Comparison of ENCODE assay signal across 17 cellular contexts in the genomic region with DNA sequence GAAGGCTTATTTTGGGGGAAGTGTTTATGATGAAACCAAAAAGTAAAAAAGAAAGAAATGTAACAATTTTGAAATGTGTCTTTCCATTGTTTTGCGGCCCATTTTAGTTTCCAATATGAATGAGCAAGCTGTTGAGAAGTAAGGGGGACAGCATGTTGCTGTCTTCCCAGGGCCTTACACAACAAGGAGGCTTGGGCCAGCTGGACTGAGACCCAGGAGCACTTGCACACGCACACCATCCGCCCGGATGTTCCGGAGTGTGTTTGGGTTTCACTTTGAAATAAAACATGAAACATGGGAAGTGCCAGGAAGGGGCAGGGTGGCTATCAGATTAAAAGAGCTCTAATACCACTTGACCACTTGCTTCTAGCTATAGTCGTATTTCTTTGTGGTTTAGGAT.
DNase-seq lines count a peak whose midpoint lies in the region; ATAC-seq, FAIRE-seq and TF ChIP-seq lines count a peak whose summit lies in the region.
"Had no signal": no experiment of that assay in that cellular context is flagged by ENCODE, and none has a peak within 500 bp of the region (broad histone marks: within the 10 kb centered on the region; RNA-seq: fewer than 3 reads in every experiment).

No MANE protein-coding gene starts in this region.

- in situ Hi-C loops in ACHN (cut with HindIII; ENCODE audit: low pct_ligation_motif_present, low pct_unique_long_range_greater_than_20kb, low sequenced_read_pairs) = no loop called here

- peaks cover 6% of the 10 kb centered on the region; the same call in 1 of the 2 replicates for H3F3A ChIP-seq in PC-9 (ENCODE audit: insufficient read depth, low read depth)

- no peaks in the 10 kb centered on the region for H3K36me3 ChIP-seq in lung (ENCODE audit: control insufficient read depth in 2 of 2, insufficient read depth in 2 of 2, low read length in 2 of 2)
- H3K36me3 ChIP-seq in testis (ENCODE audit: low read depth, missing control alignments) = no peaks in the 10 kb centered on the region
- no peaks in the 10 kb centered on the region for H3K36me3 ChIP-seq in PC-9 (ENCODE audit: low read depth)
- H3K36me3 ChIP-seq: WERI-Rb-1 had no signal

- H3K27me3 ChIP-seq in lung (ENCODE audit: control insufficient read depth, insufficient read depth) = no peaks in the 10 kb centered on the region
- no peaks in the 10 kb centered on the region for H3K27me3 ChIP-seq in testis
- no peaks in the 10 kb centered on the region for H3K27me3 ChIP-seq in PC-9 (ENCODE audit: insufficient read depth, low read depth)

- peaks cover 11% of the 10 kb centered on the region for H3K79me2 ChIP-seq in PC-9 (ENCODE audit: low read depth)

- H3K4me2 ChIP-seq in PC-9 = no peak overlapping the region

- no peaks in the 10 kb centered on the region for H4K20me1 ChIP-seq in PC-9 (ENCODE audit: insufficient read depth)

- H2AFZ ChIP-seq in PC-9 = no peak overlapping the region

- intact Hi-C loops in testis (cut with DNase I; ENCODE audit: low total_unique reads) = no loop called here
- intact Hi-C loops in PC-9 (cut with micrococcal nuclease; ENCODE audit: unreplicated experiment) = no loop called here

- peak; percentile 14 for FAIRE-seq in GM19239 (lab: Jason Lieb, UNC)
- FAIRE-seq: D721Med, G401.6 had no signal

- H3K9me3 ChIP-seq in lung (ENCODE audit: control insufficient read depth in 2 of 2, insufficient read depth in 1 of 2, low read length in 1 of 2) (peaks cover 0 to 2% of the 10 kb centered on the region in 2 donors), testis (no peaks in the 10 kb centered on the region), PC-9 (ENCODE audit: insufficient read depth, low read depth) (no peaks in the 10 kb centered on the region)

- BruUV-seq in PC-9 (replicated peaks; lab: Mats Ljungman, UMichigan) = no TSS peak

- DNase-seq in GM19239 (ENCODE audit: insufficient read length, low spot score) = no peak
- DNase-seq in fibroblast of mammary gland (ENCODE audit: low read depth) = peak; percentile 57
- peak; percentile 37 for DNase-seq in lung (ENCODE audit: low spot score)
- peak; percentile 72 for DNase-seq in testis
- DNase-seq in ACHN = no peak
- no peak for DNase-seq in NCI-H2107 (lab: John Stamatoyannopoulos, UW)
- DNase-seq in PC-9 = no peak
- DNase-seq: activated effector memory CD4-positive, alpha-beta T cell treated with anti-CD3 and anti-CD28 coated beads, Interleukin-2, amount 50 U/mL, for 16 hours; dermis blood vessel endothelial cell; NCI-H2081 treated with DMSO at 0.1 percent for 48 hours; WERI-Rb-1 had no signal

- TF ChIP-seq CTCF in fibroblast of mammary gland (conservative IDR thresholded peaks at IDR 0.05; ENCODE audit: control insufficient read depth, insufficient read depth, low read depth, low read length) (no peak), lung (IDR thresholded peaks at IDR 0.05; ENCODE audit: control extremely low read depth, extremely low read depth) (no peak), testis (IDR thresholded peaks at IDR 0.05) (no peak), PC-9 (conservative IDR thresholded peaks at IDR 0.05) (no peak)

- CTCF ChIA-PET in PC-9 (lab: Charles Lee) = no interaction called here

- no peak for TF ChIP-seq POLR2A in testis (IDR thresholded peaks at IDR 0.05)

- 62 to 83% methylated on average over 6 of the region's 6 CpGs for WGBS in lung, 2 donors
- 6 to 33% methylated on average over 6 of the region's 6 CpGs for WGBS in testis, 2 donors

- no peak overlapping the region for H3K4me3 ChIP-seq in fibroblast of mammary gland (ENCODE audit: control insufficient read depth, low read depth, low read length)
- H3K4me3 ChIP-seq in lung = no peak overlapping the region
- H3K4me3 ChIP-seq in testis = no peak overlapping the region
- no peak overlapping the region for H3K4me3 ChIP-seq in PC-9
- H3K4me3 ChIP-seq: skin epidermis had no signal

- POLR2A ChIA-PET in PC-9 (lab: Charles Lee; ENCODE audit: unreplicated experiment) = no interaction called here

- ATAC-seq in lung (ENCODE audit: insufficient read depth, low FRiP score) (no peak), HG03045 (IDR thresholded peaks at IDR 0.05; ENCODE audit: unreplicated experiment) (no peak)
- ATAC-seq: esophagus mucosa; stimulated activated effector memory CD8-positive, alpha-beta T cell treated with anti-CD3 and anti-CD28 coated beads, Interleukin-12 subunit alpha, Interleukin-12 subunit beta, amount 100 ng/mL, for 72 hours had no signal

- H3K27ac ChIP-seq in lung (ENCODE audit: low read depth in 1 of 2, low read length in 1 of 2) (peak overlapping the region in 1 of 2 donors; percentile 23), testis (peak overlapping the region in 1 of 2 donors; percentile 45), PC-9 (no peak overlapping the region)
- H3K27ac ChIP-seq: WERI-Rb-1 had no signal

- no peaks in the 10 kb centered on the region for H3K9me2 ChIP-seq in PC-9 (ENCODE audit: insufficient read depth)

- H3K4me1 ChIP-seq in lung (ENCODE audit: control insufficient read depth in 2 of 2, insufficient read depth in 2 of 2, low read length in 2 of 2) = peaks cover 0 to 1% of the 10 kb centered on the region in 2 donors
- H3K4me1 ChIP-seq in testis = peaks cover under 1% of the 10 kb centered on the region
- peaks cover 14% of the 10 kb centered on the region for H3K4me1 ChIP-seq in PC-9 (replicated peaks; ENCODE audit: insufficient read depth)

Comparison
In these comparisons a context has a peak if more than half of its experiments do, and no peak if none do; other contexts are left out.
1. DNase-seq: peak in fibroblast of mammary gland (single experiment), lung (single experiment) and testis (single experiment); none in GM19239 (single experiment), ACHN (single experiment), NCI-H2107 (single experiment) and PC-9 (0 of 2).